19 cellular contexts compared by ENCODE assay signal in genomic region chr10:119505131-119505551, GRCh38. TPM values are rescaled to one million over a fixed set of nuclear protein-coding genes. Genes with fewer than 3 reads are reported as not detected.
DNase-seq lines count a peak whose midpoint lies in the region; ATAC-seq and TF ChIP-seq lines count a peak whose summit lies in the region.
"Had no signal": no experiment of that assay in that cellular context is flagged by ENCODE, and none has a peak within 500 bp of the region (broad histone marks: within the 10 kb centered on the region; RNA-seq: fewer than 3 reads in every experiment).

No MANE protein-coding gene starts in this region.

- ATAC-seq in activated naive CD4-positive, alpha-beta T cell treated with anti-CD3 and anti-CD28 coated beads, Interleukin-2, amount 50 U/mL, for 72 hours, result no peak
- ATAC-seq in activated CD8-positive, alpha-beta T cell treated with anti-CD3 and anti-CD28 coated beads for 36 hours, result no peak
- peak; percentile 52 for ATAC-seq in left lung
- ATAC-seq in HG03135 (IDR thresholded peaks at IDR 0.05; ENCODE audit: unreplicated experiment), result no peak
- ATAC-seq: GM23338, Right ventricle myocardium inferior had no signal

- peaks cover 74% of the 10 kb centered on the region for H3K36me3 Mint-ChIP-seq in activated naive CD4-positive, alpha-beta T cell treated with anti-CD3 and anti-CD28 coated beads, Interleukin-2, amount 10 ng/mL, durations not matched to agents 7 days and 5 days
- peaks cover 29 to 59% of the 10 kb centered on the region in 2 donors for H3K36me3 Mint-ChIP-seq in activated naive CD4-positive, alpha-beta T cell treated with anti-CD3 and anti-CD28 coated beads, Interleukin-2, amount 50 U/mL, for 72 hours
- H3K36me3 Mint-ChIP-seq in activated CD8-positive, alpha-beta T cell treated with anti-CD3 and anti-CD28 coated beads for 36 hours (ENCODE audit: low read depth), result peaks cover 80% of the 10 kb centered on the region

- POLR2A ChIA-PET in activated CD8-positive, alpha-beta T cell treated with anti-CD3 and anti-CD28 coated beads for 36 hours (lab: Charles Lee), result interaction anchor here (0.9 to 6.3 kb wide), 3 partner anchors 10 to 33 kb away, joined by 3 to 58 read pairs (median 4); no protein-coding TSS in a partner anchor
- POLR2A ChIA-PET in A673 (lab: Charles Lee; ENCODE audit: low non-redundant PET), result no interaction called here

- no peak overlapping the region for H3K4me3 Mint-ChIP-seq in activated naive CD4-positive, alpha-beta T cell treated with anti-CD3 and anti-CD28 coated beads, Interleukin-2, amount 10 ng/mL, durations not matched to agents 7 days and 5 days
- H3K4me3 Mint-ChIP-seq in activated CD8-positive, alpha-beta T cell treated with anti-CD3 and anti-CD28 coated beads for 36 hours, result peak overlapping the region; percentile 48
- H3K4me3 Mint-ChIP-seq: activated B cell treated with CpG ODN at 0.5 μM for 24 hours, GM23338 had no signal

- no TSS peak for BruUV-seq in A673 (replicated peaks; lab: Mats Ljungman, UMichigan)

- DNase-seq in activated naive CD4-positive, alpha-beta T cell treated with anti-CD3 and anti-CD28 coated beads, Interleukin-2, amount 10 ng/mL, durations not matched to agents 7 days and 5 days, result no peak
- no peak for DNase-seq in activated naive CD4-positive, alpha-beta T cell treated with anti-CD3 and anti-CD28 coated beads, Interleukin-2, amount 50 U/mL, for 72 hours (ENCODE audit: low spot score in 2 of 2)
- DNase-seq in activated CD8-positive, alpha-beta T cell treated with anti-CD3 and anti-CD28 coated beads for 36 hours, result no peak
- peak in 1 of 2 donors; percentile 59 for DNase-seq in left lung
- peak; percentile 57 for DNase-seq in testis
- no peak for DNase-seq in anterior cingulate cortex (lab: John Stamatoyannopoulos, UW)
- no peak for DNase-seq in A673 (ENCODE audit: low spot score)
- DNase-seq: activated B cell treated with CpG ODN at 0.5 μM for 24 hours; dermis blood vessel endothelial cell; IMR-90; left ventricle myocardium inferior; NCI-H2081; NCI-H524 treated with DMSO at 0.1 percent for 48 hours; stimulated activated CD4-positive, alpha-beta T cell treated with anti-CD3 and anti-CD28 coated beads, Interleukin-1b, Interleukin-23, amount 100 ng/mL, for 48 hours had no signal

- intact Hi-C loops in activated CD8-positive, alpha-beta T cell treated with anti-CD3 and anti-CD28 coated beads for 36 hours (cut with micrococcal nuclease), result no loop called here
- intact Hi-C loops in left lung (cut with DNase I), result no loop called here
- intact Hi-C loops in testis (cut with DNase I; ENCODE audit: low total_unique reads), result no loop called here
- intact Hi-C loops in A673 (cut with micrococcal nuclease; ENCODE audit: unreplicated experiment), result no loop called here

- peaks cover 79% of the 10 kb centered on the region for H3K4me1 Mint-ChIP-seq in activated naive CD4-positive, alpha-beta T cell treated with anti-CD3 and anti-CD28 coated beads, Interleukin-2, amount 10 ng/mL, durations not matched to agents 7 days and 5 days
- H3K4me1 Mint-ChIP-seq in activated CD8-positive, alpha-beta T cell treated with anti-CD3 and anti-CD28 coated beads for 36 hours (ENCODE audit: low read depth), result peaks cover 79% of the 10 kb centered on the region

- H3K27me3 ChIP-seq in left lung (peaks cover 0 to 10% of the 10 kb centered on the region in 2 donors), testis (no peaks in the 10 kb centered on the region), A673 (replicated peaks; ENCODE audit: insufficient read depth, low read depth, low read length, poor library complexity) (no peaks in the 10 kb centered on the region)
- H3K27me3 ChIP-seq: uterus had no signal

- no peak overlapping the region for H3K4me3 ChIP-seq in left lung
- no peak overlapping the region for H3K4me3 ChIP-seq in testis
- H3K4me3 ChIP-seq in A673 (ENCODE audit: low read depth, low read length, poor library complexity, severe bottlenecking), result no peak overlapping the region
- H3K4me3 ChIP-seq: GM23338, left ventricle myocardium inferior, uterus had no signal

- H3K9me3 Mint-ChIP-seq in activated naive CD4-positive, alpha-beta T cell treated with anti-CD3 and anti-CD28 coated beads, Interleukin-2, amount 10 ng/mL, durations not matched to agents 7 days and 5 days, result no peaks in the 10 kb centered on the region
- H3K9me3 Mint-ChIP-seq in activated naive CD4-positive, alpha-beta T cell treated with anti-CD3 and anti-CD28 coated beads, Interleukin-2, amount 50 U/mL, for 72 hours, result no peaks in the 10 kb centered on the region
- H3K9me3 Mint-ChIP-seq in activated CD8-positive, alpha-beta T cell treated with anti-CD3 and anti-CD28 coated beads for 36 hours, result no peaks in the 10 kb centered on the region
- H3K9me3 Mint-ChIP-seq: activated B cell treated with CpG ODN at 0.5 μM for 24 hours, GM23338 had no signal

- peak overlapping the region; percentile 60 for H3K27ac Mint-ChIP-seq in activated naive CD4-positive, alpha-beta T cell treated with anti-CD3 and anti-CD28 coated beads, Interleukin-2, amount 10 ng/mL, durations not matched to agents 7 days and 5 days
- peak overlapping the region in 1 of 2 donors; percentile 34 for H3K27ac Mint-ChIP-seq in activated naive CD4-positive, alpha-beta T cell treated with anti-CD3 and anti-CD28 coated beads, Interleukin-2, amount 50 U/mL, for 72 hours
- peak overlapping the region; percentile 82 for H3K27ac Mint-ChIP-seq in activated CD8-positive, alpha-beta T cell treated with anti-CD3 and anti-CD28 coated beads for 36 hours
- H3K27ac Mint-ChIP-seq: activated B cell treated with CpG ODN at 0.5 μM for 24 hours had no signal

- H3K9me3 ChIP-seq in left lung (no peaks in the 10 kb centered on the region), testis (no peaks in the 10 kb centered on the region), A673 (ENCODE audit: low read depth, low read length, poor library complexity, severe bottlenecking) (no peaks in the 10 kb centered on the region)
- H3K9me3 ChIP-seq: left ventricle myocardium inferior, uterus had no signal

- no peak for TF ChIP-seq CTCF in activated CD8-positive, alpha-beta T cell treated with anti-CD3 and anti-CD28 coated beads for 36 hours (IDR thresholded peaks at IDR 0.05)
- TF ChIP-seq CTCF in left lung (IDR thresholded peaks at IDR 0.05), result no peak
- TF ChIP-seq CTCF in testis (IDR thresholded peaks at IDR 0.05), result no peak
- no peak for TF ChIP-seq CTCF in A673 (conservative IDR thresholded peaks at IDR 0.05; ENCODE audit: low read depth, low read length)

- no peak for TF ChIP-seq POLR2A in testis (IDR thresholded peaks at IDR 0.05)

- 57 to 76% methylated on average over 12 of the region's 12 CpGs for WGBS in testis, 2 donors

- H3K4me1 ChIP-seq in left lung (no peaks in the 10 kb centered on the region), testis (peaks cover 3% of the 10 kb centered on the region), A673 (ENCODE audit: insufficient read depth, low read length, poor library complexity, severe bottlenecking) (peaks cover 7% of the 10 kb centered on the region)
- H3K4me1 ChIP-seq: uterus had no signal

- H3K27me3 Mint-ChIP-seq in activated naive CD4-positive, alpha-beta T cell treated with anti-CD3 and anti-CD28 coated beads, Interleukin-2, amount 10 ng/mL, durations not matched to agents 7 days and 5 days, result no peaks in the 10 kb centered on the region
- H3K27me3 Mint-ChIP-seq in activated CD8-positive, alpha-beta T cell treated with anti-CD3 and anti-CD28 coated beads for 36 hours, result no peaks in the 10 kb centered on the region
- H3K27me3 Mint-ChIP-seq: activated B cell treated with CpG ODN at 0.5 μM for 24 hours had no signal

- H3K36me3 ChIP-seq in left lung (no peaks in the 10 kb centered on the region), testis (ENCODE audit: low read depth, missing control alignments) (no peaks in the 10 kb centered on the region), A673 (ENCODE audit: insufficient read depth, low read length, poor library complexity, severe bottlenecking) (no peaks in the 10 kb centered on the region)
- H3K36me3 ChIP-seq: left ventricle myocardium inferior, uterus had no signal

- CTCF ChIA-PET in activated naive CD4-positive, alpha-beta T cell treated with anti-CD3 and anti-CD28 coated beads, Interleukin-2, amount 10 ng/mL, durations not matched to agents 7 days and 5 days (lab: Charles Lee), result interaction anchor here (0.7 kb wide), 1 partner anchor 306 kb away, joined by 4 read pairs; no protein-coding TSS in a partner anchor
- CTCF ChIA-PET in activated CD8-positive, alpha-beta T cell treated with anti-CD3 and anti-CD28 coated beads for 36 hours (lab: Charles Lee), result interaction anchor here (0.9 to 1.1 kb wide), 2 partner anchors 15 to 299 kb away, joined by 3 to 5 read pairs; no protein-coding TSS in a partner anchor
- CTCF ChIA-PET in A673 (lab: Charles Lee), result no interaction called here

- no peak overlapping the region for H3K27ac ChIP-seq in left lung
- no peak overlapping the region for H3K27ac ChIP-seq in testis
- H3K27ac ChIP-seq in A673 (ENCODE audit: low read depth, low read length, poor library complexity, severe bottlenecking), result no peak overlapping the region
- H3K27ac ChIP-seq: epithelial cell of prostate, left ventricle myocardium inferior, uterus had no signal

RNA-seq across cellular contexts. Expression of gene RGS10, which starts 37.4 kb away (rescaled TPM):
- total RNA-seq in activated naive CD4-positive, alpha-beta T cell treated with anti-CD3 and anti-CD28 coated beads, Interleukin-2, amount 50 U/mL, for 72 hours, result 100 to 1,000 TPM; 183 to 251 TPM
- total RNA-seq in activated CD8-positive, alpha-beta T cell treated with anti-CD3 and anti-CD28 coated beads for 36 hours, result 100 to 1,000 TPM; 207 to 220 TPM
- total RNA-seq in left lung, result 10 to 100 TPM; 23.3 to 26.7 TPM
- total RNA-seq in testis, result 1 to 10 TPM; 3.6 to 7.1 TPM
- 13.7 TPM for polyA plus RNA-seq in testis (ENCODE audit: insufficient read depth, low read depth, low replicate concordance)
- total RNA-seq in A673 (2021), result 16.6 and 18.4 TPM in 2 replicates
